Comparison of ENCODE assay signal across 17 cellular contexts in the genomic region with DNA sequence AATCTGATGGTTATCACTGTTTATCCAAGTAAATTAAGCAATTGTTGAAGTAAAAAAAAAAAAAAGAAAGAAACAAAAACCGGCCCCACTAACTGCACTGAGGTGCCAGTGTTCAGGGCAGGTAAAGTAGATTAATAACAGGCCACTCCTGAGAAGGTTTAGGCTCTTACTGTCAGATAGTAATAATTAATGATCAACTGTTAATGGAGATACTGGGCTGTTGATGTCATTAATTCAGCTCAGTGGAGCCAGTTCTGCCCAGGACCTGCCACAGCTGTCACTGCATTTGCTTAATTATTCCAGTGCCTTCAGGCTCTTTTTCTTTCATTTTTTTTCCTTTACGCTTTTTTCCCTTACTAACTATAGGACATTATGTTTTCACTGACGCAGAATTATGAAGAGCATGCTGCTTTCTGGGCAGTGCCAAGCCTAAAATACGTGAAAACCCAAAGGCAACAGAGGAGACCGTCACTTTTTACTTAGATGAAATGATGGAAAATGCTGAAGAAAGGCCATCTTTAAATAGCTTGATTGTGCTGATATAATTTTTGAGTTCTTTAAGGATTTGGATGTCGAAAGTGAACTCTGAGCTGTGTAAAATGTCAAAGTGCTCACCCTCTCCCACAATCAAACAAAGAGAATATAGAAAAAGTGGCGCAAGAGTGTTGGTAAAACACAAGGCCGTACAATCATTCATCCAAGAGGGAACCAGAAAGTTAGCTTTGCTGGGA.
DNase-seq lines count a peak whose midpoint lies in the region; ATAC-seq and TF ChIP-seq lines count a peak whose summit lies in the region.
"Had no signal": no experiment of that assay in that cellular context is flagged by ENCODE, and none has a peak within 500 bp of the region (broad histone marks: within the 10 kb centered on the region; RNA-seq: fewer than 3 reads in every experiment).

No MANE protein-coding gene starts in this region.

- CTCF ChIA-PET in mammary epithelial cell (lab: Charles Lee; ENCODE audit: low non-redundant PET) (no interaction called here), MCF 10A (lab: Yijun Ruan, JAX) (interaction anchor here (0.6 to 0.7 kb wide), 3 partner anchors 170 to 193 kb away, joined by 3 to 4 read pairs (median 3); no protein-coding TSS in a partner anchor), WTC11 (lab: Charles Lee) (interaction anchor here (0.6 kb wide), 1 partner anchor 42 kb away, joined by 3 read pairs; no protein-coding TSS in a partner anchor), Calu3 (lab: Charles Lee) (interaction anchor here (1.2 kb wide), 1 partner anchor 11 kb away, joined by 3 read pairs; no protein-coding TSS in a partner anchor)

- H2AFZ ChIP-seq in mammary epithelial cell (ENCODE audit: low read depth, low read length) = peak overlapping the region; percentile 39

- POLR2A ChIA-PET in MCF 10A (lab: Yijun Ruan, JAX) = interaction anchor here (0.6 kb wide), 1 partner anchor 1889 kb away, joined by 3 read pairs; no protein-coding TSS in a partner anchor
- POLR2A ChIA-PET in WTC11 (lab: Charles Lee) = no interaction called here

- H3K27ac Mint-ChIP-seq in MCF 10A (ENCODE audit: low read depth, unreplicated experiment) (no peak overlapping the region), WTC11 (0 out of 2 replicates have a peak overlapping the region, but pooled peaks have one; percentile 46), mesothelial cell of epicardium (peak overlapping the region; percentile 80), Calu3 (ENCODE audit: unreplicated experiment) (no peak overlapping the region)
- H3K27ac Mint-ChIP-seq: activated naive CD8-positive, alpha-beta T cell; activated T-cell treated with anti-CD3 and anti-CD28 coated beads, Interleukin-2, amount 50 U/mL, for 24 hours had no signal

- H3K4me3 ChIP-seq in mammary epithelial cell (replicated peaks in 1 of 3; ENCODE audit: insufficient read depth in 1 of 3, low read depth in 2 of 3, low read length in 3 of 3) (no peak overlapping the region), aorta (ENCODE audit: low read length in 2 of 2) (no peak overlapping the region), colonic mucosa (no peak overlapping the region)

- H3K36me3 Mint-ChIP-seq in MCF 10A (ENCODE audit: insufficient read depth, unreplicated experiment) (no peaks in the 10 kb centered on the region), WTC11 (no peaks in the 10 kb centered on the region), mesothelial cell of epicardium (peaks cover 7% of the 10 kb centered on the region), Calu3 (ENCODE audit: insufficient read depth, unreplicated experiment) (no peaks in the 10 kb centered on the region)
- H3K36me3 Mint-ChIP-seq: activated naive CD8-positive, alpha-beta T cell had no signal

- H3K4me1 ChIP-seq in mammary epithelial cell (ENCODE audit: insufficient read depth, low read length) (no peaks in the 10 kb centered on the region), aorta (ENCODE audit: control insufficient read depth in 1 of 2, insufficient read depth in 2 of 2, low read length in 2 of 2) (peaks cover 1 to 2% of the 10 kb centered on the region in 2 donors), colonic mucosa (no peaks in the 10 kb centered on the region)

- BruUV-seq in mammary epithelial cell (replicated peaks; lab: Mats Ljungman, UMichigan) = no TSS peak
- no TSS peak for BruUV-seq in MCF 10A (replicated peaks; lab: Mats Ljungman, UMichigan)
- no TSS peak for BruUV-seq in Calu3 (replicated peaks; lab: Mats Ljungman, UMichigan)

- H3K9me3 ChIP-seq in mammary epithelial cell (replicated peaks; ENCODE audit: insufficient read depth, low read length) = no peaks in the 10 kb centered on the region
- H3K9me3 ChIP-seq in aorta (ENCODE audit: control insufficient read depth, low read length) = no peaks in the 10 kb centered on the region
- H3K9me3 ChIP-seq in colonic mucosa = no peaks in the 10 kb centered on the region

- no peaks in the 10 kb centered on the region for H3K79me2 ChIP-seq in mammary epithelial cell (ENCODE audit: insufficient read depth, low read length)

- H3K4me3 Mint-ChIP-seq in MCF 10A (ENCODE audit: unreplicated experiment) (no peak overlapping the region), WTC11 (peak overlapping the region; percentile 13; the same call in 1 of the 2 replicates), mesothelial cell of epicardium (no peak overlapping the region), Calu3 (ENCODE audit: low read depth, unreplicated experiment) (no peak overlapping the region)
- H3K4me3 Mint-ChIP-seq: activated naive CD8-positive, alpha-beta T cell; activated T-cell treated with anti-CD3 and anti-CD28 coated beads, Interleukin-2, amount 50 U/mL, for 24 hours had no signal

- 85% methylated on average over 8 of the region's 8 CpGs for WGBS in mammary epithelial cell (ENCODE audit: low coverage, missing lambda C conversion rate)
- 35% methylated on average over 8 of the region's 8 CpGs for WGBS in aorta, 2 donors

- H3K27me3 ChIP-seq in mammary epithelial cell (ENCODE audit: insufficient read depth, low read length) (no peaks in the 10 kb centered on the region), aorta (ENCODE audit: control insufficient read depth in 1 of 2, insufficient read depth in 2 of 2, low read length in 1 of 2) (no peaks in the 10 kb centered on the region), colonic mucosa (no peaks in the 10 kb centered on the region)

- H3K4me1 Mint-ChIP-seq in MCF 10A (ENCODE audit: insufficient read depth, unreplicated experiment) (no peaks in the 10 kb centered on the region), WTC11 (peaks cover 27% of the 10 kb centered on the region), mesothelial cell of epicardium (peaks cover 46% of the 10 kb centered on the region), Calu3 (ENCODE audit: low read depth, unreplicated experiment) (no peaks in the 10 kb centered on the region)

- H4K20me1 ChIP-seq in mammary epithelial cell (ENCODE audit: insufficient read depth, low read length) = no peaks in the 10 kb centered on the region

- ATAC-seq in WTC11 = no peak
- ATAC-seq in aorta (ENCODE audit: low FRiP score) = no peak

- in situ Hi-C loops in mammary epithelial cell (cut with MboI; ENCODE audit: low sequenced_read_pairs in 2 of 2) = no loop called here

- no peak overlapping the region for H3K9ac ChIP-seq in mammary epithelial cell (ENCODE audit: insufficient read depth, low read length)
- H3K9ac ChIP-seq in colonic mucosa (ENCODE audit: low read depth in 2 of 2, low read length in 2 of 2) = no peak overlapping the region

- TF ChIP-seq CTCF in mammary epithelial cell (conservative IDR thresholded peaks at IDR 0.05 in 1 of 2, IDR thresholded peaks at IDR 0.05 in 1 of 2; ENCODE audit: extremely low read depth in 1 of 2, insufficient read depth in 1 of 2, low read depth in 1 of 2, low read length in 2 of 2) (no peak), MCF 10A (IDR thresholded peaks at IDR 0.05; ENCODE audit: unreplicated experiment) (no peak), WTC11 (IDR thresholded peaks at IDR 0.05) (no peak), mesothelial cell of epicardium (IDR thresholded peaks at IDR 0.05; ENCODE audit: unreplicated experiment) (no peak), Calu3 (IDR thresholded peaks at IDR 0.05; ENCODE audit: unreplicated experiment) (no peak), colonic mucosa (IDR thresholded peaks at IDR 0.05) (no peak)

- dilution Hi-C loops in mammary epithelial cell (cut with HindIII; ENCODE audit: low sequenced_read_pairs) = no loop called here

- no peak overlapping the region for H3K4me2 ChIP-seq in mammary epithelial cell (ENCODE audit: insufficient read depth, low read depth, low read length)

- no peak overlapping the region for H3K27ac ChIP-seq in mammary epithelial cell (ENCODE audit: insufficient read depth, low read depth, low read length)
- peak overlapping the region; percentile 63 to 82 for H3K27ac ChIP-seq in aorta (ENCODE audit: low read depth in 1 of 2, low read length in 2 of 2)
- H3K27ac ChIP-seq in colonic mucosa = no peak overlapping the region
- H3K27ac ChIP-seq: C4-2B had no signal

- intact Hi-C loops in mammary epithelial cell (cut with micrococcal nuclease) (no loop called here), MCF 10A (cut with micrococcal nuclease) (no loop called here), aorta (cut with DNase I) (no loop called here), Calu3 (cut with micrococcal nuclease; ENCODE audit: unreplicated experiment) (no loop called here), colonic mucosa (cut with DNase I) (no loop called here)

- H3K9me3 Mint-ChIP-seq in MCF 10A (ENCODE audit: unreplicated experiment) (peaks cover 1% of the 10 kb centered on the region), WTC11 (no peaks in the 10 kb centered on the region), mesothelial cell of epicardium (peaks cover 15% of the 10 kb centered on the region), Calu3 (ENCODE audit: low read depth, unreplicated experiment) (peaks cover 5% of the 10 kb centered on the region)
- H3K9me3 Mint-ChIP-seq: activated T-cell treated with anti-CD3 and anti-CD28 coated beads, Interleukin-2, amount 50 U/mL, for 24 hours had no signal

- H3K36me3 ChIP-seq in mammary epithelial cell (ENCODE audit: insufficient read depth, low read length) = no peaks in the 10 kb centered on the region
- no peaks in the 10 kb centered on the region for H3K36me3 ChIP-seq in aorta (ENCODE audit: control insufficient read depth in 1 of 2, insufficient read depth in 2 of 2, low read length in 1 of 2)
- no peaks in the 10 kb centered on the region for H3K36me3 ChIP-seq in colonic mucosa

- H3K27me3 Mint-ChIP-seq in MCF 10A (ENCODE audit: insufficient read depth, unreplicated experiment) (no peaks in the 10 kb centered on the region), WTC11 (ENCODE audit: low read depth) (no peaks in the 10 kb centered on the region; the same call in none of the 2 replicates), mesothelial cell of epicardium (ENCODE audit: low read depth) (no peaks in the 10 kb centered on the region), Calu3 (ENCODE audit: unreplicated experiment) (no peaks in the 10 kb centered on the region)

- DNase-seq in mammary epithelial cell (no peak), MCF 10A (ENCODE audit: unreplicated experiment) (no peak), WTC11 (ENCODE audit: low spot score) (no peak), mesothelial cell of epicardium (ENCODE audit: low spot score in 2 of 2, unreplicated experiment in 2 of 2) (no peak), aorta (no peak), Calu3 (no peak), DMS79 (lab: John Stamatoyannopoulos, UW) (no peak), colonic mucosa (no peak)
- DNase-seq: activated CD4-positive, alpha-beta T cell treated with anti-CD3 and anti-CD28 coated beads, Interleukin-2, amount 50 U/mL, for 48 hours; activated T-cell treated with anti-CD3 and anti-CD28 coated beads, Interleukin-2, amount 50 U/mL, for 24 hours; DMS53; hypothalamus; NCI-H1092; NCI-H226; stimulated activated naive CD4-positive, alpha-beta T cell had no signal

TF ChIP-seq in WTC11, 78 proteins besides CTCF, POLR2A, EP300 and RAD21:
- TF ChIP-seq FOXP1 (CRISPR knock-in tag; IDR thresholded peaks at IDR 0.05; ENCODE audit: borderline replicate concordance) = no peak
- no peak for TF ChIP-seq ZNF416 (CRISPR knock-in tag; IDR thresholded peaks at IDR 0.05)
TF ChIP-seq in WTC11: peak in this region for 0.

Comparison
In these comparisons a context has a peak if more than half of its experiments do, and no peak if none do; other contexts are left out.
1. H3K27ac ChIP-seq: peak in aorta (2 of 2); none in mammary epithelial cell (single experiment) and colonic mucosa (single experiment).
2. H3K27ac Mint-ChIP-seq: peak in WTC11 (single experiment) and mesothelial cell of epicardium (single experiment); none in MCF 10A (single experiment) and Calu3 (single experiment).